ENCODE assay signal across 1 cellular context in the genomic region with DNA sequence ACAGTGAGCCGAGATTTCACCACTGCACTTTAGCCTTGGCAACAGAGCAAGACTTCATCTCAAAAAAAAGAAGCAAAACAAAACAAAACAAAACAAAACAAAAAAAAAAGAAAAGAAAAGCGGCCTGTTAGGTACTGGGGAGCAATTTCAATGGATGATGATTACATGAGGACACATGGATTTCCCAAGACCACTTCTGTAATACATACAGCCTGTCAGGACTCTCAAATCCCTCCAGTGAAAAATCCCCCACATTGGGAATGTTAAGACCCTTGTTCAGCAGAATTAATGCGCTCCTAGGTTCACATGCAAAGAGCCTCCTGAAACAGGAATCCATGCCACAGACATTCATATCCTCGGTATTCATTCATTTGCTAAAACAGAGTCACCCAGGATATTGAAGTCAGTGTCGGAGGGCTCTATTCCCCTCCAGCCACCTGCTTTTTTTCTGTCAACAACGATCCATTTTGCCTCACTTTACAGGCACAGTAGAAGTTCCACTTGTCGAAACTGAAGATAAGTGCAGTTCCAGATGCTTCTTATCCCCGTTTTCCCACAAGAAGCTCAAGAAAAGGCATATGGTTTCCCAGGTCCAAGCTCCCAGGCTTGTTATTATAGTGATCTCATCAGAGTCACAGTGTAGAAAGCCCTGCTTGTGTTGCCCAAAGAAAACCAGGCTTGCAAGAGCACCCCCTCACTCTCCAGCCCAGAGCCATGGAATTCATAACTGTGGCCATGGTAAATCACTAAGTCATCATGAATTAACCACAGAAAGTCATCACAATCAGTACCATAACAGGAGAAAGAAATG.
TF ChIP-seq lines count a peak whose summit lies in the region.

No MANE protein-coding gene starts in this region.

TF ChIP-seq in HEK293, 187 proteins besides CTCF, POLR2A, EP300 and RAD21 (continued from another document):
- no peak for TF ChIP-seq SCRT2 (tag by site-specific recombination; IDR thresholded peaks at IDR 0.05)
- no peak for TF ChIP-seq ZNF654 (tag by site-specific recombination; IDR thresholded peaks at IDR 0.05; ENCODE audit: low read depth)
- TF ChIP-seq, protein P1, sequence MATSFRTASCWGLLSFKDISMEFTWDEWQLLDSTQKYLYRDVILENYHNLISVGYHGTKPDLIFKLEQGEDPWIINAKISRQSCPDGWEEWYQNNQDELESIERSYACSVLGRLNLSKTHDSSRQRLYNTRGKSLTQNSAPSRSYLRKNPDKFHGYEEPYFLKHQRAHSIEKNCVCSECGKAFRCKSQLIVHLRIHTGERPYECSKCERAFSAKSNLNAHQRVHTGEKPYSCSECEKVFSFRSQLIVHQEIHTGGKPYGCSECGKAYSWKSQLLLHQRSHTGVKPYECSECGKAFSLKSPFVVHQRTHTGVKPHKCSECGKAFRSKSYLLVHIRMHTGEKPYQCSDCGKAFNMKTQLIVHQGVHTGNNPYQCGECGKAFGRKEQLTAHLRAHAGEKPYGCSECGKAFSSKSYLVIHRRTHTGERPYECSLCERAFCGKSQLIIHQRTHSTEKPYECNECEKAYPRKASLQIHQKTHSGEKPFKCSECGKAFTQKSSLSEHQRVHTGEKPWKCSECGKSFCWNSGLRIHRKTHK (tag by site-specific recombination; IDR thresholded peaks at IDR 0.05), result no peak
- peak; percentile 59 for TF ChIP-seq ZNF335 (tag by site-specific recombination; conservative IDR thresholded peaks at IDR 0.05)
- TF ChIP-seq, protein P2, sequence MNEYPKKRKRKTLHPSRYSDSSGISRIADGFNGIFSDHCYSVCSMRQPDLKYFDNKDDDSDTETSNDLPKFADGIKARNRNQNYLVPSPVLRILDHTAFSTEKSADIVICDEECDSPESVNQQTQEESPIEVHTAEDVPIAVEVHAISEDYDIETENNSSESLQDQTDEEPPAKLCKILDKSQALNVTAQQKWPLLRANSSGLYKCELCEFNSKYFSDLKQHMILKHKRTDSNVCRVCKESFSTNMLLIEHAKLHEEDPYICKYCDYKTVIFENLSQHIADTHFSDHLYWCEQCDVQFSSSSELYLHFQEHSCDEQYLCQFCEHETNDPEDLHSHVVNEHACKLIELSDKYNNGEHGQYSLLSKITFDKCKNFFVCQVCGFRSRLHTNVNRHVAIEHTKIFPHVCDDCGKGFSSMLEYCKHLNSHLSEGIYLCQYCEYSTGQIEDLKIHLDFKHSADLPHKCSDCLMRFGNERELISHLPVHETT (tag by site-specific recombination; IDR thresholded peaks at IDR 0.05), result no peak
- no peak for TF ChIP-seq SP3 (tag by site-specific recombination; IDR thresholded peaks at IDR 0.05)
- TF ChIP-seq, protein P3, sequence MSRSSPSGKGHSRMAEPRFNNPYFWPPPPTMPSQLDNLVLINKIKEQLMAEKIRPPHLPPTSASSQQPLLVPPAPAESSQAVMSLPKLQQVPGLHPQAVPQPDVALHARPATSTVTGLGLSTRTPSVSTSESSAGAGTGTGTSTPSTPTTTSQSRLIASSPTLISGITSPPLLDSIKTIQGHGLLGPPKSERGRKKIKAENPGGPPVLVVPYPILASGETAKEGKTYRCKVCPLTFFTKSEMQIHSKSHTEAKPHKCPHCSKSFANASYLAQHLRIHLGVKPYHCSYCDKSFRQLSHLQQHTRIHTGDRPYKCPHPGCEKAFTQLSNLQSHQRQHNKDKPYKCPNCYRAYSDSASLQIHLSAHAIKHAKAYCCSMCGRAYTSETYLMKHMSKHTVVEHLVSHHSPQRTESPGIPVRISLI (tag by site-specific recombination; IDR thresholded peaks at IDR 0.05), result no peak
- TF ChIP-seq ZBTB20 (tag by site-specific recombination; IDR thresholded peaks at IDR 0.05), result 0 out of 2 replicates have a peak, but pooled peaks have one; percentile 24
- no peak for TF ChIP-seq WT1 (tag by site-specific recombination; IDR thresholded peaks at IDR 0.05)
